ENCODE assay signal across 14 cellular contexts in the genomic region with DNA sequence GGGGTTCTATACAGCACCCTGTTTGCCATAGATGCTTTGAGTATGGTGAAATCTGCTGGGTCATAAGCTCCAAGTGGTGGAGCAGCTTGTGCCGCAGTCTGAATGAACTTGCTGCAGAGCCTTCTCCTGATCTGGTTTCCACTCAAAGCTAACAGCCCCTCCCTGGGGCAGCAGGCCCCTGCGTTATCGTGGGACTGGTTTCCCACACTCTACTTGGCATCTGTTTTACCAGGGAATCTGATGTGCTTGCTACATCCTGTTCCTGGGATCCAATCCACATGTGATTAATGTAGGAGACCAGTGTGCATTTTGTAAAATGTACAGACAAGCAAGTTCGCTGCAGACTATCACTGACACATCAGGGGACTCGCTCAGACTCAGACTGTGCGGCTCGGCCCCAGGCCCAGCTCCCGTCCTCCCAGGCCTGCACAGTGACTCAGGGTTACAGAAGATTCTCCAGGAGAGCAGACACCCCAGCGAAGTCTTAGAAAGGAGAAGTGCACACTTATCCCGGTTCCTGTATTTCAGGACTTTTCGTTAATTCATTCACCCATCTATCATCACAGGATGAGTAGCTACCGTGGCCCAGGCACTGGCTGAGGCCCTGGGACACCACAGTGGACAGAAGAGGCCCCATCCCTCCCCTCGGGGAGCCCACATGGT.
"Had no signal": no experiment of that assay in that cellular context is flagged by ENCODE, and none has a peak within 500 bp of the region (broad histone marks: within the 10 kb centered on the region; RNA-seq: fewer than 3 reads in every experiment).

No MANE protein-coding gene starts in this region.

- ATAC-seq: foreskin keratinocyte, left ventricle myocardium superior, pancreas, WTC11 had no signal

- H3K9me3 Mint-ChIP-seq: activated T-helper 2 cell treated with anti-CD3 and anti-CD28 coated beads, Interferon-gamma antibody, Interleukin-2, Interleukin-4, amounts not matched to agents 10 μg/mL and 5 μg/mL and 100 μg/mL, durations not matched to agents 14 hours and 24 hours and 36 hours; neural progenitor cell; T-helper 1 cell treated with Interleukin-12 subunit alpha and Interleukin-12 subunit beta and Interleukin-4 antibody, amounts not matched to agents 30 μg/mL and 1 μg/mL, for 36 hours; WTC11 had no signal

- DNase-seq: activated CD4-positive, alpha-beta T cell treated with anti-CD3 and anti-CD28 coated beads for 48 hours; activated CD8-positive, alpha-beta memory T cell treated with anti-CD3 and anti-CD28 coated beads for 24 hours; anterior cingulate cortex; esophagus squamous epithelium; foreskin keratinocyte; left ventricle myocardium superior; mesendoderm; pancreas; retina had no signal

- H3K4me3 Mint-ChIP-seq: activated naive CD8-positive, alpha-beta T cell; neural progenitor cell; T-helper 1 cell treated with Interleukin-12 subunit alpha and Interleukin-12 subunit beta and Interleukin-4 antibody, amounts not matched to agents 30 μg/mL and 1 μg/mL, for 36 hours; WTC11 had no signal

- H3K27ac Mint-ChIP-seq: activated naive CD8-positive, alpha-beta T cell; activated T-helper 2 cell treated with anti-CD3 and anti-CD28 coated beads, Interferon-gamma antibody, Interleukin-2, Interleukin-4, amounts not matched to agents 10 μg/mL and 5 μg/mL and 100 μg/mL, durations not matched to agents 14 hours and 24 hours and 36 hours; neural progenitor cell; T-helper 1 cell treated with Interleukin-12 subunit alpha and Interleukin-12 subunit beta and Interleukin-4 antibody, amounts not matched to agents 30 μg/mL and 1 μg/mL, for 36 hours; WTC11 had no signal

- H3K36me3 Mint-ChIP-seq: activated naive CD8-positive, alpha-beta T cell; neural progenitor cell; WTC11 had no signal

- H3K4me1 Mint-ChIP-seq: WTC11 had no signal
